ENCODE assay signal across 21 cellular contexts in genomic region chr18:36428431-36429029, GRCh38.
"Had no signal": no experiment of that assay in that cellular context is flagged by ENCODE, and none has a peak within 500 bp of the region (broad histone marks: within the 10 kb centered on the region; RNA-seq: fewer than 3 reads in every experiment).

No MANE protein-coding gene starts in this region.

- H3K4me2 ChIP-seq: KMS-11 had no signal

- H3K36me3 ChIP-seq: SJCRH30 had no signal

- ATAC-seq: HepG2, SK-N-SH treated with all-trans-retinoic acid at 6 μM for 48 hours had no signal

- DNase-seq: IMR-90, Kasumi-1, MM.1S, NCI-H1092 treated with DMSO at 0.1 percent for 48 hours, NCI-H1436, NCI-H187, NCI-H2029, NCI-H2081 treated with DMSO at 0.1 percent for 48 hours, NCI-H2171, NCI-H226, NCI-H446, NCI-H510A, NCI-H524 treated with DMSO at 0.1 percent for 48 hours, NCI-H69, NCI-H774, RPMI8226, SHP77 treated with DMSO at 0.1 percent for 48 hours, SJCRH30 had no signal

- H3K27ac ChIP-seq: KMS-11, SJCRH30 had no signal

- H3K9me3 ChIP-seq: SJCRH30 had no signal

- H3K27me3 ChIP-seq: SJCRH30 had no signal

- H3K4me1 ChIP-seq: SJCRH30 had no signal

- H3K9ac ChIP-seq: KMS-11 had no signal

- H3K4me3 ChIP-seq: SJCRH30 had no signal
